17 cellular contexts compared by ENCODE assay signal in the genomic region with DNA sequence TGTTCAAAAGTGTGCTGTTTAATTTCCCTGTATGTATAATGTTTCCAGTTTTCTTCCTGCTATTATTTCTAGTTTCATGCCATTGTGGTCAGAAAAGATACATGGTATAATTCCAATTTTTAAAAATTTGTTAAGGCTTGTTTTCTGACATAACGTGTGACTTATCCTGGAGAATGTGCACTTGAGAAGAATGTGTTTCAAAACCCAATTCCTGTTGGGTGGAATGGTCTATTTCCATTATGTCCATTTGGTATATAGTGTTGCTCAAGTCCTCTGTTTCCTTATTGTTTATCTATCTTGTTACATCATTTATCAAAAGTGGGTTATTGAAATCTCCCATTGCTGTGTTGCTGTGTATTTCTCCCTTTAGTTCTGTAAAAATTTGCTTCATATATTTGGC.
DNase-seq lines count a peak whose midpoint lies in the region; ATAC-seq and TF ChIP-seq lines count a peak whose summit lies in the region.
"Had no signal": no experiment of that assay in that cellular context is flagged by ENCODE, and none has a peak within 500 bp of the region (broad histone marks: within the 10 kb centered on the region; RNA-seq: fewer than 3 reads in every experiment).

No MANE protein-coding gene starts in this region.

- no peak overlapping the region for H4K8ac ChIP-seq in IMR-90 (ENCODE audit: low read depth in 2 of 2, low read length in 2 of 2)

- dilution Hi-C loops in IMR-90 (cut with HindIII; ENCODE audit: low sequenced_read_pairs, unreplicated experiment), result no loop called here

- H2BK20ac ChIP-seq in IMR-90 (ENCODE audit: low read depth, low read length), result no peak overlapping the region

- no peak overlapping the region for H3K4ac ChIP-seq in IMR-90 (ENCODE audit: low read depth, low read length)

- H3K4me3 ChIP-seq in IMR-90 (ENCODE audit: insufficient read depth, low read depth, low read length), result no peak overlapping the region
- H3K4me3 ChIP-seq in fibroblast of the aortic adventitia (ENCODE audit: low read depth, low read length), result no peak overlapping the region
- H3K4me3 ChIP-seq in stomach, result no peak overlapping the region
- H3K4me3 ChIP-seq: BLaER1 treated with 17β-estradiol and CSF1 and Interleukin-3, amounts not matched to agents 10 nM and 100 nM; GM23248 had no signal

- H4K5ac ChIP-seq in IMR-90 (ENCODE audit: low read depth, low read length), result peak overlapping the region; percentile 75

- POLR2A ChIA-PET in IMR-90 (lab: Charles Lee; ENCODE audit: unreplicated experiment), result no interaction called here

- TF ChIP-seq POLR2A in IMR-90 (IDR thresholded peaks at IDR 0.05; ENCODE audit: low read depth, low read length) (no peak), stomach (IDR thresholded peaks at IDR 0.05) (no peak)

- WGBS in IMR-90 (ENCODE audit: extremely low coverage in 2 of 2, insufficient read length in 1 of 2), 2 experiments, result no CpG with 5 or more reads among the region's 1 CpG
- 91 to 96% (median 92%) methylated on average over 1 of the region's 1 CpG for WGBS in stomach, 5 donors

- H3K79me1 ChIP-seq in IMR-90 (ENCODE audit: low read depth in 1 of 2, low read length in 2 of 2), result peaks cover 13 to 45% of the 10 kb centered on the region in 2 experiments

- H3K27ac ChIP-seq in IMR-90 (ENCODE audit: insufficient read depth, low read length) (no peak overlapping the region), stomach (no peak overlapping the region)
- H3K27ac ChIP-seq: BLaER1 treated with 17β-estradiol and CSF1 and Interleukin-3, amounts not matched to agents 10 nM and 100 nM; GM23248 had no signal

- H3K36me3 ChIP-seq in IMR-90 (ENCODE audit: control insufficient read depth, insufficient read depth, low read length) (no peaks in the 10 kb centered on the region), stomach (no peaks in the 10 kb centered on the region)
- H3K36me3 ChIP-seq: BE2C had no signal

- H2AK5ac ChIP-seq in IMR-90 (ENCODE audit: low read depth, low read length), result no peak overlapping the region

- intact Hi-C loops in IMR-90 (cut with micrococcal nuclease), result no loop called here
- intact Hi-C loops in stomach (cut with DNase I; ENCODE audit: low total_unique reads), result loop anchor here (10.0 kb wide), 1 partner anchor 58 kb away; no protein-coding TSS in a partner anchor

- peak overlapping the region; percentile 67; the same call in 1 of the 2 replicates for H3K18ac ChIP-seq in IMR-90 (ENCODE audit: low read depth, low read length)

- H3K27me3 ChIP-seq in IMR-90 (ENCODE audit: control insufficient read depth, insufficient read depth, low read length) (no peaks in the 10 kb centered on the region), stomach (no peaks in the 10 kb centered on the region)
- H3K27me3 ChIP-seq: BE2C; BLaER1 treated with 17β-estradiol and CSF1 and Interleukin-3, amounts not matched to agents 10 nM and 100 nM had no signal

- no peak overlapping the region for H3K14ac ChIP-seq in IMR-90 (replicated peaks; ENCODE audit: low read depth, low read length)

- H2BK120ac ChIP-seq in IMR-90 (ENCODE audit: low read depth, low read length), result no peak overlapping the region

- BruUV-seq in IMR-90 (replicated peaks; lab: Mats Ljungman, UMichigan), result no TSS peak

- no peak overlapping the region for H2BK15ac ChIP-seq in IMR-90 (ENCODE audit: low read depth, low read length)

- H3K23ac ChIP-seq in IMR-90 (ENCODE audit: low read depth, low read length), result no peak overlapping the region

- H2AK9ac ChIP-seq in IMR-90 (replicated peaks; ENCODE audit: low read depth, low read length, poor library complexity), result no peak overlapping the region

- H3K9me3 ChIP-seq in IMR-90 (ENCODE audit: control insufficient read depth, insufficient read depth, low read length) (peaks cover 9% of the 10 kb centered on the region), stomach (peaks cover 0 to 6% (median 0%) of the 10 kb centered on the region in 4 donors)
- H3K9me3 ChIP-seq: BE2C had no signal

- no peak for TF ChIP-seq EP300 in stomach (IDR thresholded peaks at IDR 0.05)

- H4K91ac ChIP-seq in IMR-90 (ENCODE audit: insufficient read depth, low read depth, low read length), result no peak overlapping the region

- H3K4me1 ChIP-seq in IMR-90 (ENCODE audit: control insufficient read depth, insufficient read depth, low read length), result peaks cover 6% of the 10 kb centered on the region; the same call in 1 of the 2 replicates
- H3K4me1 ChIP-seq in stomach, result no peaks in the 10 kb centered on the region
- H3K4me1 ChIP-seq: BE2C; BLaER1 treated with 17β-estradiol and CSF1 and Interleukin-3, amounts not matched to agents 10 nM and 100 nM had no signal

- H3K56ac ChIP-seq in IMR-90 (ENCODE audit: extremely low read depth, insufficient read depth, low read length), result no peak overlapping the region

- no peak for TF ChIP-seq RAD21 in IMR-90 (IDR thresholded peaks at IDR 0.05; ENCODE audit: low read length)

- H4K20me1 ChIP-seq in IMR-90 (ENCODE audit: insufficient read depth, low read length), result no peaks in the 10 kb centered on the region

- no peaks in the 10 kb centered on the region; the same call in none of the 2 replicates for H3K9me1 ChIP-seq in IMR-90 (ENCODE audit: insufficient read depth, low read length)

- in situ Hi-C loops in IMR-90 (cut with MboI; ENCODE audit: low sequenced_read_pairs), result no loop called here

- H2BK5ac ChIP-seq in IMR-90 (ENCODE audit: low read depth, low read length, poor library complexity, severe bottlenecking), result peak overlapping the region; percentile 56

- H2AFZ ChIP-seq in IMR-90 (replicated peaks; ENCODE audit: low read length, poor library complexity), result no peak overlapping the region

- DNase-seq in IMR-90, result no peak
- DNase-seq in fibroblast of gingiva (ENCODE audit: low read depth), result peak; percentile 60
- peak; percentile 59 for DNase-seq in fibroblast of the aortic adventitia (ENCODE audit: low read depth)
- DNase-seq in Kasumi-1 (lab: John Stamatoyannopoulos, UW), result no peak
- DNase-seq in stomach, result no peak
- DNase-seq: AML-193; BE2C; CD4-positive, alpha-beta T cell; CD8-positive, alpha-beta memory T cell; DMS 273 treated with DMSO at 0.1 percent for 48 hours; DMS79; GF-D8; GM23248; H7; HCEC 1CT had no signal

- no peak for TF ChIP-seq CTCF in IMR-90 (conservative IDR thresholded peaks at IDR 0.05; ENCODE audit: low read depth, low read length)
- TF ChIP-seq CTCF in fibroblast of the aortic adventitia (IDR thresholded peaks at IDR 0.05; ENCODE audit: insufficient read depth, low read length), result no peak
- TF ChIP-seq CTCF in stomach (IDR thresholded peaks at IDR 0.05), result no peak

- ATAC-seq in IMR-90 (ENCODE audit: low read depth), result no peak
- ATAC-seq in HG03039 (IDR thresholded peaks at IDR 0.05; ENCODE audit: unreplicated experiment), result no peak

- H3K9ac ChIP-seq in IMR-90 (ENCODE audit: low read depth, low read length), result no peak overlapping the region
- H3K9ac ChIP-seq: BLaER1 treated with 17β-estradiol and CSF1 and Interleukin-3, amounts not matched to agents 10 nM and 100 nM; GM23248 had no signal

- H3K4me2 ChIP-seq in IMR-90 (ENCODE audit: low read depth, low read length), result no peak overlapping the region
- H3K4me2 ChIP-seq: BLaER1 treated with 17β-estradiol and CSF1 and Interleukin-3, amounts not matched to agents 10 nM and 100 nM had no signal

- CTCF ChIA-PET in IMR-90 (lab: Yijun Ruan, JAX), result no interaction called here

TF ChIP-seq in IMR-90, 13 proteins besides CTCF, POLR2A, EP300 and RAD21:
- TF ChIP-seq, protein P1, sequence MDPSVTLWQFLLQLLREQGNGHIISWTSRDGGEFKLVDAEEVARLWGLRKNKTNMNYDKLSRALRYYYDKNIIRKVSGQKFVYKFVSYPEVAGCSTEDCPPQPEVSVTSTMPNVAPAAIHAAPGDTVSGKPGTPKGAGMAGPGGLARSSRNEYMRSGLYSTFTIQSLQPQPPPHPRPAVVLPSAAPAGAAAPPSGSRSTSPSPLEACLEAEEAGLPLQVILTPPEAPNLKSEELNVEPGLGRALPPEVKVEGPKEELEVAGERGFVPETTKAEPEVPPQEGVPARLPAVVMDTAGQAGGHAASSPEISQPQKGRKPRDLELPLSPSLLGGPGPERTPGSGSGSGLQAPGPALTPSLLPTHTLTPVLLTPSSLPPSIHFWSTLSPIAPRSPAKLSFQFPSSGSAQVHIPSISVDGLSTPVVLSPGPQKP (IDR thresholded peaks at IDR 0.05; ENCODE audit: borderline replicate concordance, low read depth, low read length), result no peak
- no peak for TF ChIP-seq MAZ (IDR thresholded peaks at IDR 0.05; ENCODE audit: borderline replicate concordance, low read depth, low read length)
- no peak for TF ChIP-seq CHD1 (IDR thresholded peaks at IDR 0.05; ENCODE audit: low read depth, low read length)
- TF ChIP-seq RCOR1 (IDR thresholded peaks at IDR 0.05; ENCODE audit: insufficient replicate concordance, low read length), result no peak
- TF ChIP-seq BHLHE40 (IDR thresholded peaks at IDR 0.05; ENCODE audit: low read depth, low read length), result no peak
- no peak for TF ChIP-seq MXI1 (IDR thresholded peaks at IDR 0.05; ENCODE audit: borderline replicate concordance, low read depth, low read length)
- TF ChIP-seq NFE2L2 (IDR thresholded peaks at IDR 0.05; ENCODE audit: low read depth, low read length), result no peak
- TF ChIP-seq RFX5 (IDR thresholded peaks at IDR 0.05; ENCODE audit: low read depth, low read length), result no peak
- TF ChIP-seq, protein P2, sequence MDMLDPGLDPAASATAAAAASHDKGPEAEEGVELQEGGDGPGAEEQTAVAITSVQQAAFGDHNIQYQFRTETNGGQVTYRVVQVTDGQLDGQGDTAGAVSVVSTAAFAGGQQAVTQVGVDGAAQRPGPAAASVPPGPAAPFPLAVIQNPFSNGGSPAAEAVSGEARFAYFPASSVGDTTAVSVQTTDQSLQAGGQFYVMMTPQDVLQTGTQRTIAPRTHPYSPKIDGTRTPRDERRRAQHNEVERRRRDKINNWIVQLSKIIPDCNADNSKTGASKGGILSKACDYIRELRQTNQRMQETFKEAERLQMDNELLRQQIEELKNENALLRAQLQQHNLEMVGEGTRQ (IDR thresholded peaks at IDR 0.05; ENCODE audit: low read depth, low read length), result no peak
- TF ChIP-seq SMC3 (IDR thresholded peaks at IDR 0.05; ENCODE audit: low read depth, low read length), result no peak
- no peak for TF ChIP-seq CEBPB (IDR thresholded peaks at IDR 0.05; ENCODE audit: low read depth, low read length)
- TF ChIP-seq FOS (IDR thresholded peaks at IDR 0.05; ENCODE audit: low read depth, low read length), result no peak
- no peak for TF ChIP-seq MAFK (IDR thresholded peaks at IDR 0.05; ENCODE audit: low read depth, low read length)

Comparison
In these comparisons a context has a peak if more than half of its experiments do, and no peak if none do; other contexts are left out.
1. DNase-seq: peak in fibroblast of gingiva (single experiment) and fibroblast of the aortic adventitia (single experiment); none in IMR-90 (single experiment), Kasumi-1 (0 of 2) and stomach (single experiment).